In genomic region chr6:41042656-41043055, GRCh38 we compare ENCODE assay signal across 26 cellular contexts. TPM values are rescaled to one million over a fixed set of nuclear protein-coding genes. Genes with fewer than 3 reads are reported as not detected.
"Had no signal": no experiment of that assay in that cellular context is flagged by ENCODE, and none has a peak within 500 bp of the region (broad histone marks: within the 10 kb centered on the region; RNA-seq: fewer than 3 reads in every experiment).

No MANE protein-coding gene starts in this region.

- H3K36me3 ChIP-seq: brain microvascular endothelial cell, cardiac muscle cell had no signal

- H3K27me3 ChIP-seq: brain microvascular endothelial cell, cardiac muscle cell had no signal

- H3K27me3 Mint-ChIP-seq: activated CD4-positive, alpha-beta memory T cell treated with anti-CD3 and anti-CD28 coated beads for 36 hours; activated CD4-positive, alpha-beta T cell treated with anti-CD3 and anti-CD28 coated beads, Interleukin-2, amount 10 ng/mL, durations not matched to agents 24 days and 14 days; activated naive CD4-positive, alpha-beta T cell treated with anti-CD3 and anti-CD28 coated beads, Interleukin-2, amount 50 U/mL, for 24 hours; activated T-helper 17 cell treated with anti-CD3 and anti-CD28 coated beads, Interleukin-2, amount 50 U/mL, for 72 hours had no signal

- H3K36me3 Mint-ChIP-seq: WTC11 had no signal

- ATAC-seq: activated T-cell treated with anti-CD3 and anti-CD28 coated beads, Interleukin-2, amount 50 U/mL, for 4 hours; activated T-helper 17 cell treated with anti-CD3 and anti-CD28 coated beads, Interleukin-2, amount 50 U/mL, for 72 hours; WTC11 had no signal

- H3K4me3 Mint-ChIP-seq: activated CD4-positive, alpha-beta memory T cell treated with anti-CD3 and anti-CD28 coated beads for 36 hours; activated CD4-positive, alpha-beta T cell treated with anti-CD3 and anti-CD28 coated beads, Interleukin-2, amount 10 ng/mL, durations not matched to agents 24 days and 14 days; activated naive CD4-positive, alpha-beta T cell treated with anti-CD3 and anti-CD28 coated beads, Interleukin-2, amount 50 U/mL, for 24 hours; activated T-cell treated with anti-CD3 and anti-CD28 coated beads, Interleukin-2, amount 50 U/mL, for 4 hours; activated T-helper 17 cell treated with anti-CD3 and anti-CD28 coated beads, Interleukin-2, amount 50 U/mL, for 72 hours; WTC11 had no signal

- H3K9me3 Mint-ChIP-seq: activated CD4-positive, alpha-beta memory T cell treated with anti-CD3 and anti-CD28 coated beads for 36 hours; activated CD4-positive, alpha-beta T cell treated with anti-CD3 and anti-CD28 coated beads, Interleukin-2, amount 10 ng/mL, durations not matched to agents 24 days and 14 days; activated naive CD4-positive, alpha-beta T cell treated with anti-CD3 and anti-CD28 coated beads, Interleukin-2, amount 50 U/mL, for 24 hours; activated T-cell treated with anti-CD3 and anti-CD28 coated beads, Interleukin-2, amount 50 U/mL, for 4 hours; activated T-helper 17 cell treated with anti-CD3 and anti-CD28 coated beads, Interleukin-2, amount 50 U/mL, for 72 hours; WTC11 had no signal

- H3K4me3 ChIP-seq: cardiac muscle cell had no signal

- H3K9ac ChIP-seq: KMS-11 had no signal

- H3K4me2 ChIP-seq: KMS-11 had no signal

- H3K27ac ChIP-seq: brain microvascular endothelial cell, cardiac muscle cell, KMS-11 had no signal

- H3K4me1 Mint-ChIP-seq: activated naive CD4-positive, alpha-beta T cell treated with anti-CD3 and anti-CD28 coated beads, Interleukin-2, amount 50 U/mL, for 24 hours; activated T-helper 17 cell treated with anti-CD3 and anti-CD28 coated beads, Interleukin-2, amount 50 U/mL, for 72 hours had no signal

- H3K27ac Mint-ChIP-seq: activated CD4-positive, alpha-beta memory T cell treated with anti-CD3 and anti-CD28 coated beads for 36 hours; activated CD4-positive, alpha-beta T cell treated with anti-CD3 and anti-CD28 coated beads, Interleukin-2, amount 10 ng/mL, durations not matched to agents 24 days and 14 days; activated naive CD4-positive, alpha-beta T cell treated with anti-CD3 and anti-CD28 coated beads, Interleukin-2, amount 50 U/mL, for 24 hours; activated T-helper 17 cell treated with anti-CD3 and anti-CD28 coated beads, Interleukin-2, amount 50 U/mL, for 72 hours; WTC11 had no signal

- DNase-seq: activated CD4-positive, alpha-beta memory T cell treated with anti-CD3 and anti-CD28 coated beads for 36 hours; activated CD4-positive, alpha-beta T cell treated with anti-CD3 and anti-CD28 coated beads, Interleukin-2, amount 10 ng/mL, durations not matched to agents 24 days and 14 days; activated CD4-positive, CD25-positive, alpha-beta regulatory T cell treated with anti-CD3 and anti-CD28 coated beads, Interleukin-2, amount 50 U/mL, for 72 hours; activated CD8-positive, alpha-beta memory T cell treated with anti-CD3 and anti-CD28 coated beads for 24 hours; activated gamma-delta T cell; activated T-cell treated with anti-CD3 and anti-CD28 coated beads, Interleukin-2, amount 50 U/mL, for 4 hours; brain microvascular endothelial cell; cerebellar nuclear complex; NCI-H1092; NCI-H1417; NCI-H2029; NCI-H345; NCI-H510A; NCI-H526 treated with DMSO at 0.1 percent for 48 hours; NCI-H82; SIG-M5; T-helper 2 cell; T1000 had no signal

RNA-seq across cellular contexts. Expression of gene TSPO2, which starts 0.4 kb away (rescaled TPM):
- total RNA-seq: activated CD4-positive, alpha-beta memory T cell treated with anti-CD3 and anti-CD28 coated beads for 36 hours; activated CD4-positive, alpha-beta T cell treated with anti-CD3 and anti-CD28 coated beads, Interleukin-2, amount 10 ng/mL, durations not matched to agents 24 days and 14 days; activated T-cell treated with anti-CD3 and anti-CD28 coated beads, Interleukin-2, amount 50 U/mL, for 4 hours; activated T-helper 17 cell treated with anti-CD3 and anti-CD28 coated beads, Interleukin-2, amount 50 U/mL, for 72 hours; cardiac muscle cell; MCF 10A; OCI-LY7; RPMI7951; WTC11 had no signal
- polyA plus RNA-seq: cardiac muscle cell had no signal

RNA-seq across cellular contexts. Expression of gene APOBEC2, which starts 10.3 kb away (rescaled TPM):
- total RNA-seq: activated CD4-positive, alpha-beta memory T cell treated with anti-CD3 and anti-CD28 coated beads for 36 hours; activated CD4-positive, alpha-beta T cell treated with anti-CD3 and anti-CD28 coated beads, Interleukin-2, amount 10 ng/mL, durations not matched to agents 24 days and 14 days; activated T-cell treated with anti-CD3 and anti-CD28 coated beads, Interleukin-2, amount 50 U/mL, for 4 hours; activated T-helper 17 cell treated with anti-CD3 and anti-CD28 coated beads, Interleukin-2, amount 50 U/mL, for 72 hours; MCF 10A; OCI-LY7; RPMI7951; WTC11 had no signal
